Comparison of ENCODE assay signal across 25 cellular contexts in genomic region chr4:3665360-3665891, GRCh38.
"Had no signal": no experiment of that assay in that cellular context is flagged by ENCODE, and none has a peak within 500 bp of the region (broad histone marks: within the 10 kb centered on the region; RNA-seq: fewer than 3 reads in every experiment).

No MANE protein-coding gene starts in this region.

- ATAC-seq: HepG2, K562, Panc1, PC-3, SK-N-SH treated with all-trans-retinoic acid at 6 μM for 48 hours had no signal

- H3K27ac ChIP-seq: KMS-11, RWPE1, SJCRH30 had no signal

- H3K9me3 ChIP-seq: SJCRH30 had no signal

- H3K4me3 ChIP-seq: K562, SJCRH30 had no signal

- H3K36me3 ChIP-seq: SJCRH30 had no signal

- H3K27ac Mint-ChIP-seq: IgD-negative memory B cell had no signal

- DNase-seq: Kasumi-1, MM.1S, NCI-H1092 treated with DMSO at 0.1 percent for 48 hours, NCI-H1436, NCI-H187, NCI-H2029, NCI-H2081 treated with DMSO at 0.1 percent for 48 hours, NCI-H2171, NCI-H226, NCI-H446, NCI-H510A, NCI-H524 treated with DMSO at 0.1 percent for 48 hours, NCI-H69, NCI-H774, PC-3, SHP77 treated with DMSO at 0.1 percent for 48 hours, SJCRH30, T-helper 1 cell had no signal
